24 cellular contexts compared by ENCODE assay signal in genomic region chr7:45582868-45583277, GRCh38. TPM values are rescaled to one million over a fixed set of nuclear protein-coding genes. Genes with fewer than 3 reads are reported as not detected.
DNase-seq lines count a peak whose midpoint lies in the region; ATAC-seq and TF ChIP-seq lines count a peak whose summit lies in the region.
"Had no signal": no experiment of that assay in that cellular context is flagged by ENCODE, and none has a peak within 500 bp of the region (broad histone marks: within the 10 kb centered on the region; RNA-seq: fewer than 3 reads in every experiment).

No MANE protein-coding gene starts in this region.

- no peaks in the 10 kb centered on the region for H3K4me1 Mint-ChIP-seq in activated T-cell treated with anti-CD3 and anti-CD28 coated beads, Interleukin-2, amount 50 U/mL, for 24 hours (ENCODE audit: low read depth)
- no peaks in the 10 kb centered on the region for H3K4me1 Mint-ChIP-seq in activated T-cell treated with anti-CD3 and anti-CD28 coated beads, Interleukin-2, amount 50 U/mL, for 72 hours (ENCODE audit: low read depth)
- H3K4me1 Mint-ChIP-seq: activated CD4-positive, alpha-beta T cell treated with anti-CD3 and anti-CD28 coated beads for 36 hours; T-helper 17 cell had no signal

- 66 to 74% methylated on average over 9 of the region's 9 CpGs for WGBS in sigmoid colon, 2 donors

- no peak for TF ChIP-seq CTCF in sigmoid colon (IDR thresholded peaks at IDR 0.05)
- TF ChIP-seq CTCF in left lung (IDR thresholded peaks at IDR 0.05) = no peak

- peak; percentile 2 for DNase-seq in activated T-cell treated with anti-CD3 and anti-CD28 coated beads, Interleukin-2, amount 50 U/mL, for 24 hours
- DNase-seq in activated T-cell treated with anti-CD3 and anti-CD28 coated beads, Interleukin-2, amount 50 U/mL, for 72 hours = no peak
- DNase-seq in NT2/D1 (ENCODE audit: low read depth, low spot score) (no peak), sigmoid colon (peak; percentile 29), left lung (no peak)
- DNase-seq: activated CD4-positive, alpha-beta T cell treated with anti-CD3 and anti-CD28 coated beads for 36 hours; activated naive CD4-positive, alpha-beta T cell; activated T-cell treated with anti-CD3 and anti-CD28 coated beads, Interleukin-2, amount 50 U/mL, for 1 hour; CD4-positive, alpha-beta T cell; DMS 273 treated with DMSO at 0.1 percent for 48 hours; KG1; kidney glomerular epithelial cell; NCI-H1417 treated with DMSO at 0.1 percent for 48 hours; NCI-H2081 treated with DMSO at 0.1 percent for 48 hours; NCI-H446 treated with DMSO at 0.1 percent for 48 hours; stimulated activated CD4-positive, alpha-beta T cell treated with anti-CD3 and anti-CD28 coated beads, Interleukin-15, amount 100 ng/mL, for 24 hours; stimulated activated naive CD4-positive, alpha-beta T cell; testis had no signal

- H3K9me3 Mint-ChIP-seq in activated T-cell treated with anti-CD3 and anti-CD28 coated beads, Interleukin-2, amount 50 U/mL, for 24 hours = no peaks in the 10 kb centered on the region
- H3K9me3 Mint-ChIP-seq in activated T-cell treated with anti-CD3 and anti-CD28 coated beads, Interleukin-2, amount 50 U/mL, for 72 hours = no peaks in the 10 kb centered on the region
- H3K9me3 Mint-ChIP-seq: CD4-positive, alpha-beta T cell had no signal

- H3K27ac ChIP-seq in sigmoid colon (no peak overlapping the region), left lung (no peak overlapping the region)
- H3K27ac ChIP-seq: SK-N-MC, testis had no signal

- H3K27me3 Mint-ChIP-seq in activated T-cell treated with anti-CD3 and anti-CD28 coated beads, Interleukin-2, amount 50 U/mL, for 24 hours = no peaks in the 10 kb centered on the region
- no peaks in the 10 kb centered on the region for H3K27me3 Mint-ChIP-seq in activated T-cell treated with anti-CD3 and anti-CD28 coated beads, Interleukin-2, amount 50 U/mL, for 72 hours (ENCODE audit: low read depth)

- peak overlapping the region; percentile 50 for H3K9ac ChIP-seq in NT2/D1 (ENCODE audit: insufficient read length, low read depth)
- no peak overlapping the region for H3K9ac ChIP-seq in iPS-15b (ENCODE audit: low read depth, low read length)

- no peak overlapping the region for H3K4me3 ChIP-seq in NT2/D1 (ENCODE audit: insufficient read length, low read depth)
- peak overlapping the region; percentile 0 for H3K4me3 ChIP-seq in iPS-15b (ENCODE audit: low read depth, low read length)
- H3K4me3 ChIP-seq in sigmoid colon = no peak overlapping the region
- no peak overlapping the region for H3K4me3 ChIP-seq in left lung
- H3K4me3 ChIP-seq: lung, SK-N-MC, testis had no signal

- H3K9me3 ChIP-seq in NT2/D1 (ENCODE audit: insufficient read depth, low read length) = no peaks in the 10 kb centered on the region
- no peaks in the 10 kb centered on the region for H3K9me3 ChIP-seq in iPS-15b (ENCODE audit: control insufficient read depth, insufficient read depth, low read length)
- H3K9me3 ChIP-seq in sigmoid colon = no peaks in the 10 kb centered on the region
- no peaks in the 10 kb centered on the region for H3K9me3 ChIP-seq in left lung
- H3K9me3 ChIP-seq: testis had no signal

- intact Hi-C loops in sigmoid colon (cut with DNase I) (no loop called here), left lung (cut with DNase I) (no loop called here)

- TF ChIP-seq EP300 in sigmoid colon (IDR thresholded peaks at IDR 0.05) = no peak

- no peak overlapping the region for H3K4me3 Mint-ChIP-seq in activated T-cell treated with anti-CD3 and anti-CD28 coated beads, Interleukin-2, amount 50 U/mL, for 24 hours
- H3K4me3 Mint-ChIP-seq in activated T-cell treated with anti-CD3 and anti-CD28 coated beads, Interleukin-2, amount 50 U/mL, for 72 hours = no peak overlapping the region
- H3K4me3 Mint-ChIP-seq: activated CD4-positive, alpha-beta T cell treated with anti-CD3 and anti-CD28 coated beads for 36 hours; CD4-positive, alpha-beta T cell; T-helper 17 cell had no signal

- no peaks in the 10 kb centered on the region for H3K36me3 Mint-ChIP-seq in activated T-cell treated with anti-CD3 and anti-CD28 coated beads, Interleukin-2, amount 50 U/mL, for 24 hours (ENCODE audit: low read depth)
- H3K36me3 Mint-ChIP-seq in activated T-cell treated with anti-CD3 and anti-CD28 coated beads, Interleukin-2, amount 50 U/mL, for 72 hours (ENCODE audit: insufficient read depth in 2 of 2) = no peaks in the 10 kb centered on the region

- H3K4me1 ChIP-seq in NT2/D1 (ENCODE audit: insufficient read depth, insufficient read length) (peaks cover 34% of the 10 kb centered on the region), iPS-15b (ENCODE audit: control insufficient read depth, insufficient read depth, low read length) (peaks cover 24% of the 10 kb centered on the region), sigmoid colon (no peaks in the 10 kb centered on the region), left lung (no peaks in the 10 kb centered on the region)

- no peaks in the 10 kb centered on the region for H3K27me3 ChIP-seq in NT2/D1 (ENCODE audit: insufficient read depth, insufficient read length)
- no peaks in the 10 kb centered on the region for H3K27me3 ChIP-seq in iPS-15b (ENCODE audit: control insufficient read depth, insufficient read depth, low read length)
- peaks cover 0 to 21% (median 13%) of the 10 kb centered on the region in 3 donors for H3K27me3 ChIP-seq in sigmoid colon
- H3K27me3 ChIP-seq in left lung = peaks cover 0 to 22% of the 10 kb centered on the region in 2 donors
- H3K27me3 ChIP-seq: testis had no signal

- TF ChIP-seq POLR2A in sigmoid colon (IDR thresholded peaks at IDR 0.05) = no peak

- H3K36me3 ChIP-seq in NT2/D1 (ENCODE audit: insufficient read depth, insufficient read length, low read length) (no peaks in the 10 kb centered on the region), iPS-15b (ENCODE audit: control insufficient read depth, insufficient read depth, low read length) (no peaks in the 10 kb centered on the region), sigmoid colon (no peaks in the 10 kb centered on the region), left lung (no peaks in the 10 kb centered on the region)

- no peak overlapping the region for H3K27ac Mint-ChIP-seq in activated T-cell treated with anti-CD3 and anti-CD28 coated beads, Interleukin-2, amount 50 U/mL, for 24 hours
- H3K27ac Mint-ChIP-seq in activated T-cell treated with anti-CD3 and anti-CD28 coated beads, Interleukin-2, amount 50 U/mL, for 72 hours = no peak overlapping the region
- H3K27ac Mint-ChIP-seq: activated CD4-positive, alpha-beta T cell treated with anti-CD3 and anti-CD28 coated beads for 36 hours; CD4-positive, alpha-beta T cell; T-helper 17 cell had no signal

- ATAC-seq in activated T-cell treated with anti-CD3 and anti-CD28 coated beads, Interleukin-2, amount 50 U/mL, for 72 hours (replicated peaks in 1 of 2) = no peak
- ATAC-seq in GM19395 (IDR thresholded peaks at IDR 0.05; ENCODE audit: unreplicated experiment) = no peak
- ATAC-seq in left lung = no peak
- no peak for ATAC-seq in GM21786 (IDR thresholded peaks at IDR 0.05; ENCODE audit: unreplicated experiment)
- ATAC-seq: activated CD4-positive, alpha-beta T cell treated with anti-CD3 and anti-CD28 coated beads for 36 hours; T-helper 17 cell had no signal

RNA-seq across cellular contexts. Expression of gene ADCY1, which starts 8.7 kb away (rescaled TPM):
- total RNA-seq in activated T-cell treated with anti-CD3 and anti-CD28 coated beads, Interleukin-2, amount 50 U/mL, for 72 hours = 10 to 100 TPM; 52.3 to 58.9 TPM
- total RNA-seq in sigmoid colon (under 1 TPM; 0.27 to 0.71 (median 0.61) TPM), left lung (under 1 TPM; 0.55 to 0.90 TPM)
- polyA plus RNA-seq in sigmoid colon = under 1 TPM; 0.23 to 0.60 (median 0.50) TPM
- total RNA-seq: T-helper 17 cell had no signal

Comparison
In these comparisons a context has a peak if more than half of its experiments do, and no peak if none do; other contexts are left out.
1. DNase-seq: peak in activated T-cell treated with anti-CD3 and anti-CD28 coated beads, Interleukin-2, amount 50 U/mL, for 24 hours (single experiment) and sigmoid colon (single experiment); none in activated T-cell treated with anti-CD3 and anti-CD28 coated beads, Interleukin-2, amount 50 U/mL, for 72 hours (0 of 2), NT2/D1 (single experiment) and left lung (0 of 2).
2. RNA of gene ADCY1, which starts 8.7 kb away (total RNA-seq): 52.3 to 58.9 TPM in activated T-cell treated with anti-CD3 and anti-CD28 coated beads, Interleukin-2, amount 50 U/mL, for 72 hours; 0.55 to 0.90 TPM in left lung and 0.27 to 0.71 TPM in sigmoid colon; every median in the first group is over 10 times any median in the second.